16 cellular contexts compared by ENCODE assay signal in genomic region chr11:64222651-64223000, GRCh38.
"Had no signal": no experiment of that assay in that cellular context is flagged by ENCODE, and none has a peak within 500 bp of the region (broad histone marks: within the 10 kb centered on the region; RNA-seq: fewer than 3 reads in every experiment).

No MANE protein-coding gene starts in this region.

- H3K9me3 Mint-ChIP-seq: activated CD4-positive, alpha-beta T cell treated with anti-CD3 and anti-CD28 coated beads, Interleukin-2, amount 10 ng/mL, durations not matched to agents 7 days and 5 days; activated T-helper 2 cell treated with anti-CD3 and anti-CD28 coated beads, Interferon-gamma antibody, Interleukin-2, Interleukin-4, amounts not matched to agents 10 μg/mL and 5 μg/mL and 100 μg/mL, durations not matched to agents 14 hours and 24 hours and 36 hours; naive thymus-derived CD4-positive, alpha-beta T cell; stimulated activated naive CD8-positive, alpha-beta T cell treated with anti-CD3 and anti-CD28 coated beads, Interleukin-15, Interleukin-2, amounts not matched to agents 100 ng/mL and 50 ng/mL, for 24 hours had no signal

- H3K4me3 Mint-ChIP-seq: activated CD4-positive, alpha-beta T cell treated with anti-CD3 and anti-CD28 coated beads, Interleukin-2, amount 10 ng/mL, durations not matched to agents 7 days and 5 days; naive thymus-derived CD4-positive, alpha-beta T cell; stimulated activated naive CD8-positive, alpha-beta T cell treated with anti-CD3 and anti-CD28 coated beads, Interleukin-15, Interleukin-2, amounts not matched to agents 100 ng/mL and 50 ng/mL, for 24 hours had no signal

- H3K9me3 ChIP-seq: adrenal gland, left lung, upper lobe of left lung had no signal

- H3K27ac Mint-ChIP-seq: activated CD4-positive, alpha-beta T cell treated with anti-CD3 and anti-CD28 coated beads, Interleukin-2, amount 10 ng/mL, durations not matched to agents 7 days and 5 days; activated T-helper 2 cell treated with anti-CD3 and anti-CD28 coated beads, Interferon-gamma antibody, Interleukin-2, Interleukin-4, amounts not matched to agents 10 μg/mL and 5 μg/mL and 100 μg/mL, durations not matched to agents 14 hours and 24 hours and 36 hours; stimulated activated naive CD8-positive, alpha-beta T cell treated with anti-CD3 and anti-CD28 coated beads, Interleukin-15, Interleukin-2, amounts not matched to agents 100 ng/mL and 50 ng/mL, for 24 hours had no signal

- H3K27me3 Mint-ChIP-seq: activated CD4-positive, alpha-beta T cell treated with anti-CD3 and anti-CD28 coated beads, Interleukin-2, amount 10 ng/mL, durations not matched to agents 7 days and 5 days; naive thymus-derived CD4-positive, alpha-beta T cell; stimulated activated naive CD8-positive, alpha-beta T cell treated with anti-CD3 and anti-CD28 coated beads, Interleukin-15, Interleukin-2, amounts not matched to agents 100 ng/mL and 50 ng/mL, for 24 hours had no signal

- ATAC-seq: esophagus mucosa; left lung; naive thymus-derived CD4-positive, alpha-beta T cell had no signal

- H3K27me3 ChIP-seq: adrenal gland, left lung, upper lobe of left lung had no signal

- DNase-seq: activated CD4-positive, alpha-beta T cell treated with anti-CD3 and anti-CD28 coated beads, Interleukin-2, amount 10 ng/mL, durations not matched to agents 7 days and 5 days; activated naive CD4-positive, alpha-beta T cell treated with anti-CD3 and anti-CD28 coated beads, Interleukin-2, amount 50 U/mL, for 16 hours; activated T-cell treated with anti-CD3 and anti-CD28 coated beads for 4 hours; caudate nucleus; hippocampal formation; left lung; mammary epithelial cell; naive thymus-derived CD4-positive, alpha-beta T cell; small intestine; stimulated activated CD4-positive, alpha-beta T cell treated with anti-CD3 and anti-CD28 coated beads, Interleukin-4, amount 100 ng/mL, for 4 hours had no signal

- H3K4me3 ChIP-seq: adrenal gland, left lung, upper lobe of left lung had no signal

- H3K9ac ChIP-seq: parathyroid adenoma had no signal
